ENCODE assay signal across 8 cellular contexts in genomic region chr19:16111160-16111908, GRCh38. TPM values are rescaled to one million over a fixed set of nuclear protein-coding genes. Genes with fewer than 3 reads are reported as not detected.
A peak's percentile ranks its signal among the peaks of the same experiment; 100 is the strongest.
DNase-seq lines count a peak whose midpoint lies in the region; ATAC-seq and TF ChIP-seq lines count a peak whose summit lies in the region.

TSS of gene RAB8A (plus strand) at chr19:16111889. CDS start at chr19:16111902, 13 bp downstream.

- DNase-seq in AG09319 (ENCODE audit: extremely low read depth, low read depth) = peak; percentile 99
- peak; percentile 98 for DNase-seq in NCI-H226
- DNase-seq in WTC11 (ENCODE audit: low spot score) = peak; percentile 97
- DNase-seq in cardiac fibroblast (ENCODE audit: low read depth in 2 of 2) = peak; percentile 99 to 100
- peak; percentile 99 to 100 (median 99) for DNase-seq in immature natural killer cell
- DNase-seq in smooth muscle cell of the brain vasculature (ENCODE audit: low read depth, low spot score) = peak; percentile 99

- CTCF ChIA-PET in WTC11 (lab: Charles Lee) = interaction anchor here (0.5 to 3.1 kb wide), 36 partner anchors 12 to 1464 kb away, joined by 3 to 22 read pairs (median 4); partner anchors contain the start of genes AKAP8L, FAM32A, HSH2D and TPM4

- H3K27me3 Mint-ChIP-seq in WTC11 (ENCODE audit: low read depth) (peaks cover 2% of the 10 kb centered on the region; the same call in 1 of the 2 replicates), immature natural killer cell (ENCODE audit: low read depth in 3 of 3) (peaks cover 6 to 9% (median 8%) of the 10 kb centered on the region in 3 donors)

- H3K9me3 Mint-ChIP-seq in WTC11 (no peaks in the 10 kb centered on the region), immature natural killer cell (no peaks in the 10 kb centered on the region)

- H3K27ac Mint-ChIP-seq in WTC11 = peak within 1 kb of the TSS; percentile 96
- peak within 1 kb of the TSS; percentile 95 to 99 (median 98) for H3K27ac Mint-ChIP-seq in immature natural killer cell

- ATAC-seq in HG03196 (IDR thresholded peaks at IDR 0.05; ENCODE audit: unreplicated experiment) (peak; percentile 82), WTC11 (peak; percentile 95)

- H3K36me3 Mint-ChIP-seq in WTC11 = peaks cover 5% of the 10 kb centered on the region; the same call in 1 of the 2 replicates
- peaks cover 0 to 4% (median 3%) of the 10 kb centered on the region in 3 donors for H3K36me3 Mint-ChIP-seq in immature natural killer cell

- peak within 1 kb of the TSS; percentile 96 for H3K4me3 ChIP-seq in cardiac fibroblast (replicated peaks in 1 of 2; ENCODE audit: low read depth in 2 of 2, low read length in 2 of 2)

- in situ Hi-C loops in GM18951 (cut with MboI; ENCODE audit: low sequenced_read_pairs, unreplicated experiment) = no loop called here

- H3K4me3 Mint-ChIP-seq in WTC11 = peak within 1 kb of the TSS; percentile 96
- H3K4me3 Mint-ChIP-seq in immature natural killer cell = peak within 1 kb of the TSS; percentile 95 to 98 (median 98)

- POLR2A ChIA-PET in WTC11 (lab: Charles Lee) = interaction anchor here (0.7 to 2.1 kb wide), 6 partner anchors 14 to 69 kb away, joined by 3 to 17 read pairs (median 3); partner anchors contain the start of gene TPM4

- H3K4me1 Mint-ChIP-seq in WTC11 (peaks cover 13% of the 10 kb centered on the region), immature natural killer cell (peaks cover 38 to 51% of the 10 kb centered on the region in 2 donors)

- peak; percentile 60 for TF ChIP-seq POLR2A in GM18951 (IDR thresholded peaks at IDR 0.05; ENCODE audit: extremely low read depth, insufficient read depth, insufficient read length)

- TF ChIP-seq CTCF in AG09319 (IDR thresholded peaks at IDR 0.05; ENCODE audit: low read depth, low read length) (peak; percentile 67), WTC11 (IDR thresholded peaks at IDR 0.05) (peak; percentile 86), cardiac fibroblast (IDR thresholded peaks at IDR 0.05; ENCODE audit: low read depth, low read length) (peak; percentile 74)

TF ChIP-seq in WTC11, 78 proteins besides CTCF, POLR2A, EP300 and RAD21 (continues in another document):
- TF ChIP-seq E2F4 (CRISPR knock-in tag; IDR thresholded peaks at IDR 0.05; ENCODE audit: borderline replicate concordance, low read depth) = peak; percentile 88; the same call in 1 of the 2 replicates
- peak; percentile 79; the same call in 1 of the 2 replicates for TF ChIP-seq E2F1 (CRISPR knock-in tag; IDR thresholded peaks at IDR 0.05)
- peak; percentile 31 for TF ChIP-seq GABPB1 (CRISPR knock-in tag; IDR thresholded peaks at IDR 0.05)
- TF ChIP-seq NFE2L1 (CRISPR knock-in tag; IDR thresholded peaks at IDR 0.05) = peak; percentile 79; the same call in 1 of the 2 replicates
- no peak for TF ChIP-seq FOXJ3 (CRISPR knock-in tag; IDR thresholded peaks at IDR 0.05; ENCODE audit: borderline replicate concordance)
- TF ChIP-seq CREM (CRISPR knock-in tag; IDR thresholded peaks at IDR 0.05) = peak; percentile 87; the same call in 1 of the 2 replicates
- peak; percentile 100 for TF ChIP-seq NFYB (CRISPR knock-in tag; conservative IDR thresholded peaks at IDR 0.05; ENCODE audit: low read depth)
- TF ChIP-seq ETV6 (CRISPR knock-in tag; IDR thresholded peaks at IDR 0.05) = 0 out of 2 replicates have a peak, but pooled peaks have one; percentile 18
- TF ChIP-seq FOXP1 (CRISPR knock-in tag; IDR thresholded peaks at IDR 0.05; ENCODE audit: borderline replicate concordance) = 0 out of 2 replicates have a peak, but pooled peaks have one; percentile 18
- TF ChIP-seq SP1 (CRISPR knock-in tag; conservative IDR thresholded peaks at IDR 0.05) = peak; percentile 95
- TF ChIP-seq FOXP4 (CRISPR knock-in tag; IDR thresholded peaks at IDR 0.05) = peak; percentile 3; the same call in 1 of the 2 replicates
- peak; percentile 95 for TF ChIP-seq MAX (CRISPR knock-in tag; IDR thresholded peaks at IDR 0.05)
- TF ChIP-seq ZNF281 (CRISPR knock-in tag; IDR thresholded peaks at IDR 0.05) = peak; percentile 43; the same call in 1 of the 2 replicates
- no peak for TF ChIP-seq ZBTB43 (CRISPR knock-in tag; IDR thresholded peaks at IDR 0.05)
- TF ChIP-seq E2F5 (CRISPR knock-in tag; IDR thresholded peaks at IDR 0.05) = peak; percentile 99
- no peak for TF ChIP-seq ESRRA (CRISPR knock-in tag; IDR thresholded peaks at IDR 0.05; ENCODE audit: borderline replicate concordance)

RNA-seq across cellular contexts. Expression of gene RAB8A, which starts in this region (rescaled TPM):
- 68.4 to 81.8 TPM (median 74.0 TPM) in 3 replicates for total RNA-seq in WTC11 (2021)
- 100 to 1,000 TPM; 110 to 184 (median 126) TPM for polyA plus RNA-seq in immature natural killer cell

Comparison
In these comparisons a context has a peak if more than half of its experiments do, and no peak if none do; other contexts are left out.
1. Peak in every context shown above with its lines: DNase-seq, ATAC-seq and H3K4me3 ChIP-seq.